In the genomic region with DNA sequence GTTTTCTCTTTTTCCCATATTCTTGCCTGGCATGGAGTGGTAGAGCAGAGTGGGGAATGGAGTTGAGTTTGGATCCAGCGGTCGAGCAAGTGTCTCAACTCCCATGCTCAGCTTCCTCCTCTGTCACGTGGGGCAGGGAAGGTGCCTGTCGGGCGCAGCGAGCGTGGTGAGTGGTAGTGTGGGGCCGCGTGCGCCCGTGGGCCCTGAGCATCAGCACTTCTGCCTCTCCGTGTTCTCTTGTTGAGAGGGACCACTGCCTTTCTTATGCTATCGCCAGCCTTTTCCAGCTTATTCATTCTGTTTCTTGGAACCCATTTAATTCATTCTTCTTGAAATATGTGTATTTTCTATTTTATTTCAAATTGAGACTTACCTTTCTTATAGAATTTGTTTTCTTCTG, we compare ENCODE assay signal across 18 cellular contexts.
DNase-seq lines count a peak whose midpoint lies in the region; ATAC-seq and TF ChIP-seq lines count a peak whose summit lies in the region.
"Had no signal": no experiment of that assay in that cellular context is flagged by ENCODE, and none has a peak within 500 bp of the region (broad histone marks: within the 10 kb centered on the region; RNA-seq: fewer than 3 reads in every experiment).

No MANE protein-coding gene starts in this region.

- CTCF ChIA-PET in activated CD8-positive, alpha-beta T cell treated with anti-CD3 and anti-CD28 coated beads, Interleukin-2, amount 10 ng/mL, durations not matched to agents 7 days and 5 days (lab: Charles Lee): interaction anchor here (0.8 to 7.6 kb wide), 23 partner anchors 11 to 307 kb away, joined by 3 to 162 read pairs (median 8); partner anchors contain the start of gene POFUT2
- CTCF ChIA-PET in activated CD8-positive, alpha-beta T cell treated with anti-CD3 and anti-CD28 coated beads for 36 hours (lab: Charles Lee): interaction anchor here (0.7 to 8.1 kb wide), 20 partner anchors 12 to 312 kb away, joined by 3 to 158 read pairs (median 11); partner anchors contain the start of genes POFUT2 and SLX9

- peaks cover 10% of the 10 kb centered on the region for H3K4me1 Mint-ChIP-seq in activated CD8-positive, alpha-beta T cell treated with anti-CD3 and anti-CD28 coated beads, Interleukin-2, amount 10 ng/mL, durations not matched to agents 7 days and 5 days (ENCODE audit: low read depth)
- no peaks in the 10 kb centered on the region for H3K4me1 Mint-ChIP-seq in activated CD8-positive, alpha-beta T cell treated with anti-CD3 and anti-CD28 coated beads for 36 hours (ENCODE audit: low read depth)
- H3K4me1 Mint-ChIP-seq in activated T-helper 17 cell treated with anti-CD3 and anti-CD28 coated beads, Interleukin-2, amount 50 U/mL, for 72 hours: peaks cover 13% of the 10 kb centered on the region

- peaks cover 7% of the 10 kb centered on the region for H3K79me1 ChIP-seq in mesenchymal stem cell (replicated peaks; ENCODE audit: low read length, poor library complexity, severe bottlenecking)

- no peak overlapping the region for H3K4me2 ChIP-seq in mesenchymal stem cell (ENCODE audit: low read length, poor library complexity, severe bottlenecking)

- peaks cover 0 to 7% of the 10 kb centered on the region in 2 experiments for H3K27me3 ChIP-seq in mesenchymal stem cell (ENCODE audit: control insufficient read depth in 1 of 2, insufficient read depth in 1 of 2, low read length in 2 of 2)
- H3K27me3 ChIP-seq in tibial artery: no peaks in the 10 kb centered on the region

- no peak overlapping the region for H2BK15ac ChIP-seq in mesenchymal stem cell (ENCODE audit: low read depth, poor library complexity, severe bottlenecking)

- no peak for ATAC-seq in activated CD8-positive, alpha-beta T cell treated with anti-CD3 and anti-CD28 coated beads, Interleukin-2, amount 10 ng/mL, durations not matched to agents 7 days and 5 days
- ATAC-seq in activated CD8-positive, alpha-beta T cell treated with anti-CD3 and anti-CD28 coated beads for 36 hours: no peak
- ATAC-seq in activated T-helper 17 cell treated with anti-CD3 and anti-CD28 coated beads, Interleukin-2, amount 50 U/mL, for 72 hours (replicated peaks): no peak
- no peak for ATAC-seq in HG03175 (IDR thresholded peaks at IDR 0.05; ENCODE audit: unreplicated experiment)

- H3K4me3 ChIP-seq in mesenchymal stem cell (ENCODE audit: insufficient read depth in 1 of 2, low read depth in 1 of 2, low read length in 2 of 2) (peak overlapping the region in 1 of 2 experiments; percentile 2), tibial artery (no peak overlapping the region)
- H3K4me3 ChIP-seq: HAP-1 had no signal

- no peak overlapping the region for H3K4me3 Mint-ChIP-seq in activated CD8-positive, alpha-beta T cell treated with anti-CD3 and anti-CD28 coated beads, Interleukin-2, amount 10 ng/mL, durations not matched to agents 7 days and 5 days
- no peak overlapping the region for H3K4me3 Mint-ChIP-seq in activated CD8-positive, alpha-beta T cell treated with anti-CD3 and anti-CD28 coated beads for 36 hours
- no peak overlapping the region for H3K4me3 Mint-ChIP-seq in activated T-helper 17 cell treated with anti-CD3 and anti-CD28 coated beads, Interleukin-2, amount 50 U/mL, for 72 hours
- H3K4me3 Mint-ChIP-seq: CD4-positive, alpha-beta memory T cell had no signal

- WGBS in mesenchymal stem cell: 95% methylated on average over 11 of the region's 13 CpGs

- H3K27ac Mint-ChIP-seq in activated CD8-positive, alpha-beta T cell treated with anti-CD3 and anti-CD28 coated beads, Interleukin-2, amount 10 ng/mL, durations not matched to agents 7 days and 5 days: peak overlapping the region; percentile 16
- no peak overlapping the region for H3K27ac Mint-ChIP-seq in activated CD8-positive, alpha-beta T cell treated with anti-CD3 and anti-CD28 coated beads for 36 hours
- H3K27ac Mint-ChIP-seq in activated T-helper 17 cell treated with anti-CD3 and anti-CD28 coated beads, Interleukin-2, amount 50 U/mL, for 72 hours: peak overlapping the region; percentile 17

- no peak overlapping the region for H3K14ac ChIP-seq in mesenchymal stem cell (ENCODE audit: low read length in 2 of 2)

- H3K4me1 ChIP-seq in mesenchymal stem cell (ENCODE audit: control insufficient read depth, insufficient read depth, low read depth, low read length) (peaks cover 36% of the 10 kb centered on the region), tibial artery (peaks cover 0 to 97% (median 56%) of the 10 kb centered on the region in 4 donors)
- H3K4me1 ChIP-seq: HAP-1 had no signal

- DNase-seq in activated CD8-positive, alpha-beta T cell treated with anti-CD3 and anti-CD28 coated beads, Interleukin-2, amount 10 ng/mL, durations not matched to agents 7 days and 5 days: no peak
- DNase-seq in activated CD8-positive, alpha-beta T cell treated with anti-CD3 and anti-CD28 coated beads for 36 hours: no peak
- DNase-seq in mesenchymal stem cell: no peak
- no peak for DNase-seq in tibial artery
- DNase-seq in substantia nigra (lab: John Stamatoyannopoulos, UW): no peak
- no peak for DNase-seq in cortex of kidney (lab: John Stamatoyannopoulos, UW)
- DNase-seq: CD4-positive, alpha-beta memory T cell; DMS153; GDM1; KG1; NCI-H1694 treated with DMSO at 0.1 percent for 48 hours; NCI-H510A; NCI-H774; OCI-M1; Right ventricle myocardium superior had no signal

- no peak overlapping the region for H3K27ac ChIP-seq in mesenchymal stem cell (ENCODE audit: low read length, poor library complexity, severe bottlenecking)
- H3K27ac ChIP-seq in tibial artery: peak overlapping the region; percentile 70 to 77
- H3K27ac ChIP-seq in substantia nigra (ENCODE audit: low read depth, low read length, poor library complexity, severe bottlenecking): no peak overlapping the region

- no peak overlapping the region for H3K4ac ChIP-seq in mesenchymal stem cell (ENCODE audit: low read depth in 1 of 2, low read length in 2 of 2)

- no peak overlapping the region for H2AFZ ChIP-seq in mesenchymal stem cell (ENCODE audit: low read depth, low read length)

- H3K23ac ChIP-seq in mesenchymal stem cell (ENCODE audit: low read length in 2 of 2): no peak overlapping the region

- H3K9me3 Mint-ChIP-seq in activated CD8-positive, alpha-beta T cell treated with anti-CD3 and anti-CD28 coated beads, Interleukin-2, amount 10 ng/mL, durations not matched to agents 7 days and 5 days (ENCODE audit: insufficient read depth): no peaks in the 10 kb centered on the region
- H3K9me3 Mint-ChIP-seq in activated CD8-positive, alpha-beta T cell treated with anti-CD3 and anti-CD28 coated beads for 36 hours: no peaks in the 10 kb centered on the region
- no peaks in the 10 kb centered on the region for H3K9me3 Mint-ChIP-seq in activated T-helper 17 cell treated with anti-CD3 and anti-CD28 coated beads, Interleukin-2, amount 50 U/mL, for 72 hours
- H3K9me3 Mint-ChIP-seq: CD4-positive, alpha-beta memory T cell had no signal

- H2BK5ac ChIP-seq in mesenchymal stem cell (ENCODE audit: low read depth, low read length, poor library complexity, severe bottlenecking): no peak overlapping the region

- no peak overlapping the region for H3K9ac ChIP-seq in mesenchymal stem cell (ENCODE audit: low read length)

- H3K18ac ChIP-seq in mesenchymal stem cell (ENCODE audit: low read depth in 1 of 2, low read length in 2 of 2): no peak overlapping the region

- peaks cover 0 to 3% of the 10 kb centered on the region in 2 experiments for H3K36me3 ChIP-seq in mesenchymal stem cell (ENCODE audit: control insufficient read depth in 1 of 2, insufficient read depth in 2 of 2, low read depth in 1 of 2, low read length in 2 of 2)
- H3K36me3 ChIP-seq in tibial artery: peaks cover 6 to 31% (median 11%) of the 10 kb centered on the region in 3 donors
- H3K36me3 ChIP-seq: HAP-1 had no signal

- POLR2A ChIA-PET in activated CD8-positive, alpha-beta T cell treated with anti-CD3 and anti-CD28 coated beads, Interleukin-2, amount 10 ng/mL, durations not matched to agents 7 days and 5 days (lab: Charles Lee): no interaction called here
- POLR2A ChIA-PET in activated CD8-positive, alpha-beta T cell treated with anti-CD3 and anti-CD28 coated beads for 36 hours (lab: Charles Lee): interaction anchor here (0.8 kb wide), 1 partner anchor 17 kb away, joined by 3 read pairs; no protein-coding TSS in a partner anchor

- no peak for TF ChIP-seq CTCF in activated CD8-positive, alpha-beta T cell treated with anti-CD3 and anti-CD28 coated beads for 36 hours (IDR thresholded peaks at IDR 0.05)
- TF ChIP-seq CTCF in tibial artery (IDR thresholded peaks at IDR 0.05): no peak

- no peak overlapping the region for H2AK5ac ChIP-seq in mesenchymal stem cell (ENCODE audit: low read length, severe bottlenecking)

- intact Hi-C loops in activated CD8-positive, alpha-beta T cell treated with anti-CD3 and anti-CD28 coated beads for 36 hours (cut with micrococcal nuclease): loop anchor here (5.0 to 10.0 kb wide), 2 partner anchors 65 to 192 kb away; partner anchors contain the start of gene ADARB1
- intact Hi-C loops in tibial artery (cut with DNase I; ENCODE audit: low total_unique reads): no loop called here

- peak overlapping the region; percentile 53 for H4K91ac ChIP-seq in mesenchymal stem cell (ENCODE audit: low read length)

- H3K9me3 ChIP-seq in mesenchymal stem cell (ENCODE audit: control insufficient read depth, low read length) (no peaks in the 10 kb centered on the region), tibial artery (no peaks in the 10 kb centered on the region)
- H3K9me3 ChIP-seq: HAP-1 had no signal

- H2BK120ac ChIP-seq in mesenchymal stem cell (ENCODE audit: low read depth, low read length): no peak overlapping the region

- no peaks in the 10 kb centered on the region for H3K27me3 Mint-ChIP-seq in activated CD8-positive, alpha-beta T cell treated with anti-CD3 and anti-CD28 coated beads, Interleukin-2, amount 10 ng/mL, durations not matched to agents 7 days and 5 days (ENCODE audit: low read depth)
- no peaks in the 10 kb centered on the region for H3K27me3 Mint-ChIP-seq in activated CD8-positive, alpha-beta T cell treated with anti-CD3 and anti-CD28 coated beads for 36 hours
- H3K27me3 Mint-ChIP-seq in activated T-helper 17 cell treated with anti-CD3 and anti-CD28 coated beads, Interleukin-2, amount 50 U/mL, for 72 hours: no peaks in the 10 kb centered on the region
- H3K27me3 Mint-ChIP-seq: CD4-positive, alpha-beta memory T cell had no signal

- peak overlapping the region in 1 of 2 experiments; percentile 75 for H2BK12ac ChIP-seq in mesenchymal stem cell (ENCODE audit: low read length in 2 of 2)

- no peak overlapping the region for H4K8ac ChIP-seq in mesenchymal stem cell (ENCODE audit: low read length)

- H3K36me3 Mint-ChIP-seq in activated CD8-positive, alpha-beta T cell treated with anti-CD3 and anti-CD28 coated beads, Interleukin-2, amount 10 ng/mL, durations not matched to agents 7 days and 5 days (ENCODE audit: low read depth): peaks cover 8% of the 10 kb centered on the region
- peaks cover 6% of the 10 kb centered on the region for H3K36me3 Mint-ChIP-seq in activated CD8-positive, alpha-beta T cell treated with anti-CD3 and anti-CD28 coated beads for 36 hours (ENCODE audit: low read depth)
- H3K36me3 Mint-ChIP-seq in activated T-helper 17 cell treated with anti-CD3 and anti-CD28 coated beads, Interleukin-2, amount 50 U/mL, for 72 hours (ENCODE audit: low read depth): peaks cover 19% of the 10 kb centered on the region

Comparison
In these comparisons a context has a peak if more than half of its experiments do, and no peak if none do; other contexts are left out.
1. H3K27ac ChIP-seq: peak in tibial artery (2 of 2); none in mesenchymal stem cell (single experiment) and substantia nigra (single experiment).